ENCODE assay signal across 17 cellular contexts in the genomic region with DNA sequence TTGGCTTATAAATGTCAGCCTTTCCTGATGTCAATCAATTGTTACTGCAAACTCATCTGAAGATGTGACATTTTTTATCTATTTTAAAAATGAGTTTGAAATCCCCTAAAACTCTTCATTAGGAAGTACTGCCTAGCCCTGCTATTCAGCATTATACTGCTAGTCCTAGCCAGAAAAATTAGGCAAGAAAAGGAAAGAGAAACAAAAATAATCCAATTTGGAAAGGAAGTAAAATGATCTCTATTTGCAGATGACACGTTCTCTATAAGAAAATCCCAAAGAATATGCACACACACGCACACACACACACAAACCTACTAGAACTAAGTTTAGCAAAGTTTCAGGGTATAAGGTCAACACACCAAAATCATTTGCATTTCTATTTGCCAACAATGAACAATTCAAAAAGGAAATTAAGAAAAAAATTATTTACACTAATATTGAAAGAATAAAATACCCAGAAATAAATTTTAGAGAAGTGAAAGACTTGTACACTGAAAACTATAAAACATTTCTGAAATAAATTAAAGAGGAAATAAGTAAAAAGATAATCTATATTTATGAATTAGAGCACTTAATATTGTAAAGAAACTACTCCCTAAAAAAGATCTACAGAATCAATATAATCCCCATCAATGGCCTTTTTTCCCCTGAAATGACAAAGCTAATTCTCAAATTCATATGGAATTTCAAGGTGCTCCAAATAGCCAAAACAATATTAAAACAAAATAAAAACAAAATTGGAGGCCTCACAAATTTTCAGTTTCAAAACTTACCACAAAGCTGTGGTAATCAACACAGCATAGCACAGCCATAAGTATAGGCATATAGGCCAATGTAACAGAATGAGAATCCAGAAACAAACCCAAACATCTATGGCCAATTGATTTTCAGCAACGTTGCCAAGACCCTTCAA.
DNase-seq lines count a peak whose midpoint lies in the region; ATAC-seq and FAIRE-seq lines count a peak whose summit lies in the region.
"Had no signal": no experiment of that assay in that cellular context is flagged by ENCODE, and none has a peak within 500 bp of the region (broad histone marks: within the 10 kb centered on the region; RNA-seq: fewer than 3 reads in every experiment).

No MANE protein-coding gene starts in this region.

- ATAC-seq in GM18907 (IDR thresholded peaks at IDR 0.05; ENCODE audit: unreplicated experiment) (peak; percentile 89), GM21717 (IDR thresholded peaks at IDR 0.05; ENCODE audit: unreplicated experiment) (peak; percentile 80), HG03139 (IDR thresholded peaks at IDR 0.05; ENCODE audit: unreplicated experiment) (peak; percentile 69)
- ATAC-seq: CD8-positive, alpha-beta T cell had no signal

- FAIRE-seq in endometrium (lab: Jason Lieb, UNC) = peak; percentile 61
- no peak for FAIRE-seq in urothelium cell line (lab: Jason Lieb, UNC)

- no peak for DNase-seq in urothelium cell line (ENCODE audit: low spot score)
- DNase-seq in activated T-cell treated with anti-CD3 and anti-CD28 coated beads, Interleukin-2, amount 50 U/mL, for 48 hours = no peak
- DNase-seq in GM19238 (ENCODE audit: insufficient read length, low spot score) = no peak
- DNase-seq: activated CD4-positive, alpha-beta T cell treated with anti-CD3 and anti-CD28 coated beads, Interleukin-2, amount 50 U/mL, for 4 hours; activated naive CD4-positive, alpha-beta T cell treated with anti-CD3 and anti-CD28 coated beads, Interleukin-2, amount 10 ng/mL, durations not matched to agents 7 days and 5 days; CD8-positive, alpha-beta T cell; H7; IMR-90; NCI-H1436; NCI-H748 treated with DMSO at 0.1 percent for 48 hours; stimulated activated CD4-positive, alpha-beta T cell treated with anti-CD3 and anti-CD28 coated beads, Interleukin-1b, Interleukin-23, amount 100 ng/mL, for 48 hours; stimulated activated naive CD4-positive, alpha-beta T cell; SW 1271 had no signal
